In genomic region chr20:8132632-8133587, GRCh38 we compare ENCODE assay signal across 9 cellular contexts. TPM values are rescaled to one million over a fixed set of nuclear protein-coding genes. Genes with fewer than 3 reads are reported as not detected.
DNase-seq lines count a peak whose midpoint lies in the region; ATAC-seq and TF ChIP-seq lines count a peak whose summit lies in the region.
"Had no signal": no experiment of that assay in that cellular context is flagged by ENCODE, and none has a peak within 500 bp of the region (broad histone marks: within the 10 kb centered on the region; RNA-seq: fewer than 3 reads in every experiment).

No MANE protein-coding gene starts in this region.

- H3K27me3 ChIP-seq in HUES48 (ENCODE audit: control insufficient read depth, insufficient read depth, low read length): peaks cover 38% of the 10 kb centered on the region
- no peaks in the 10 kb centered on the region for H3K27me3 ChIP-seq in adrenal gland
- peaks cover 14% of the 10 kb centered on the region for H3K27me3 ChIP-seq in hepatocyte

- H3K27ac ChIP-seq in HUES48 (ENCODE audit: low read depth, low read length) (no peak overlapping the region), adrenal gland (peak overlapping the region in 3 of 5 donors; percentile 60 to 85 (median 74)), hepatocyte (no peak overlapping the region)

- peak overlapping the region; percentile 97 for H3K4me3 Mint-ChIP-seq in CD14-positive monocyte

- no peak for TF ChIP-seq POLR2A in adrenal gland (IDR thresholded peaks at IDR 0.05)

- no peaks in the 10 kb centered on the region for H3K79me2 ChIP-seq in hepatocyte

- H2AFZ ChIP-seq in hepatocyte: peak overlapping the region; percentile 85

- H3K27me3 Mint-ChIP-seq in CD14-positive monocyte (ENCODE audit: low read depth in 3 of 3): peaks cover 4 to 8% (median 5%) of the 10 kb centered on the region in 3 donors

- DNase-seq in CD14-positive monocyte (ENCODE audit: low spot score) (peak; percentile 71), adrenal gland (peak; percentile 42 to 75 (median 67)), hepatocyte (ENCODE audit: low spot score) (peak; percentile 13), retina (peak; percentile 60)

- ATAC-seq in GM21529 (IDR thresholded peaks at IDR 0.05; ENCODE audit: unreplicated experiment): no peak
- ATAC-seq in GM18873 (IDR thresholded peaks at IDR 0.05; ENCODE audit: low FRiP score, unreplicated experiment): no peak
- no peak for ATAC-seq in HG03095 (IDR thresholded peaks at IDR 0.05; ENCODE audit: unreplicated experiment)

- peaks cover 9 to 12% of the 10 kb centered on the region in 2 donors for H3K36me3 Mint-ChIP-seq in CD14-positive monocyte

- TF ChIP-seq CTCF in CD14-positive monocyte (IDR thresholded peaks at IDR 0.05): no peak
- no peak for TF ChIP-seq CTCF in adrenal gland (IDR thresholded peaks at IDR 0.05)
- no peak for TF ChIP-seq CTCF in hepatocyte (IDR thresholded peaks at IDR 0.05; ENCODE audit: poor library complexity)

- intact Hi-C loops in CD14-positive monocyte (cut with micrococcal nuclease) (loop anchor here in 1 of 2 donors (10.0 kb wide), 3 partner anchors 88 to 322 kb away; no protein-coding TSS in a partner anchor), adrenal gland (cut with DNase I) (loop anchor here (5.0 to 10.0 kb wide), 6 partner anchors 72 to 589 kb away; no protein-coding TSS in a partner anchor)

- H3K9me3 Mint-ChIP-seq in CD14-positive monocyte: no peaks in the 10 kb centered on the region

- peak overlapping the region in 6 of 7 donors; percentile 72 to 92 (median 86) for H3K27ac Mint-ChIP-seq in CD14-positive monocyte

- H3K4me2 ChIP-seq in hepatocyte: peak overlapping the region; percentile 89

- 7 to 12% (median 10%) methylated on average over 26 to 53 of the region's 53 CpGs for WGBS in adrenal gland, 4 donors
- 20% methylated on average over 47 of the region's 53 CpGs for WGBS in hepatocyte (ENCODE audit: low lambda C conversion rate, missing lambda C conversion rate)

- no peaks in the 10 kb centered on the region for H3K36me3 ChIP-seq in HUES48 (ENCODE audit: control insufficient read depth, insufficient read depth, low read length)
- H3K36me3 ChIP-seq in adrenal gland (replicated peaks in 1 of 2): no peaks in the 10 kb centered on the region
- H3K36me3 ChIP-seq in hepatocyte (replicated peaks; ENCODE audit: insufficient read depth, low read depth): no peaks in the 10 kb centered on the region

- H3K4me1 ChIP-seq in HUES48 (ENCODE audit: control insufficient read depth, insufficient read depth, low read length) (peaks cover 20% of the 10 kb centered on the region), adrenal gland (replicated peaks in 1 of 2) (peaks cover 12 to 13% of the 10 kb centered on the region in 2 donors), hepatocyte (ENCODE audit: insufficient read depth) (no peaks in the 10 kb centered on the region)

- no peaks in the 10 kb centered on the region for H4K20me1 ChIP-seq in hepatocyte (ENCODE audit: insufficient read depth, poor library complexity, severe bottlenecking)

- H3K9me2 ChIP-seq in hepatocyte (replicated peaks; ENCODE audit: insufficient read depth): no peaks in the 10 kb centered on the region

- H3K9me3 ChIP-seq in HUES48 (ENCODE audit: control insufficient read depth, insufficient read depth, low read length) (no peaks in the 10 kb centered on the region), adrenal gland (replicated peaks in 1 of 3) (no peaks in the 10 kb centered on the region), hepatocyte (ENCODE audit: low read depth) (no peaks in the 10 kb centered on the region)

- H3K4me3 ChIP-seq in HUES48 (ENCODE audit: low read depth, low read length) (peak overlapping the region; percentile 73), adrenal gland (peak overlapping the region; percentile 29 to 88 (median 48)), hepatocyte (peak overlapping the region; percentile 95)
- H3K4me3 ChIP-seq: K562 had no signal

- H3K4me1 Mint-ChIP-seq in CD14-positive monocyte: peaks cover 50% of the 10 kb centered on the region

- H3K9ac ChIP-seq in HUES48 (ENCODE audit: low read depth, low read length): no peak overlapping the region

RNA-seq across cellular contexts. Expression of gene PLCB1, which starts 0.8 kb away (rescaled TPM):
- polyA plus RNA-seq in CD14-positive monocyte (10 to 100 TPM in 1 of 2 donors, 1 to 10 TPM in 1; 8.6 to 13.2 TPM), adrenal gland (10 to 100 TPM in 2 of 3 donors, 1 to 10 TPM in 1; 7.7 to 14.2 (median 12.4) TPM), hepatocyte (6.7 and 7.2 TPM in 2 replicates)
- total RNA-seq in adrenal gland (10 to 100 TPM; 17.6 to 56.6 (median 38.7) TPM), hepatocyte (12.4 and 20.5 TPM in 2 replicates)

Comparison
In these comparisons a context has a peak if more than half of its experiments do, and no peak if none do; other contexts are left out.
1. DNase-seq: peak in every context shown above with its lines; median percentile 71 in CD14-positive monocyte; 67 in adrenal gland; 60 in retina; 13 in hepatocyte.
2. H3K27ac ChIP-seq: peak in adrenal gland (3 of 5); none in HUES48 (single experiment) and hepatocyte (single experiment).
3. Peak in every context shown above with its lines, with median percentiles within 50 percentile points of each other: H3K4me3 ChIP-seq.